In the genomic region with DNA sequence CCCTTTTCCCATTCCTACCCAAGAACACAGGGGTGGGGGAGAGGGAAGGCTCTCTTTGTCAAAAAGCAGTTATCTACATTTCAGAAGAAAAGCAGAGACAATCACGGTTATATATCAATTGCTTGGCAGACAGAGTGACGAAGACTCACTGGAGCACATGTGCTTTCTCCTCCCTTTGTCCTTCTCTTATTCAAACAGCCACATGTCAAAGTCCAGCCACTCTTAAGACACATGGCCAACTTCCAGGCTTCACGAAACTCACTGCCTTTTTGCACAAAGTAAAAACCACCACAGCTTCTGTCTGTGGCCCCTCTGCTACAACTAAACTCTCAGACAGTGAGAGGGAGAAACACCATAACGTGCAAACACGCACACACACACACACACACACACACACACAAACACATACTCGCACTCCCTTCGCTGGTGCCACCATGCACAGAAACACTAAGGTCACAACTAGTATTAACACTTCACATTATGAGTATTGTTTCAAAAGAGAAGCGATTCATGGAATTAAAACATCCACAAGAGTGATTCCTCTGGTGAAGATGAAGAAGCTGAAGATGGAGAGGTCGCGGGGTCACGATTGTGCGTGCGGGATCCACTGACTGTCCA, we compare ENCODE assay signal across 13 cellular contexts. TPM values are rescaled to one million over a fixed set of nuclear protein-coding genes. Genes with fewer than 3 reads are reported as not detected.
DNase-seq lines count a peak whose midpoint lies in the region; ATAC-seq and TF ChIP-seq lines count a peak whose summit lies in the region.
"Had no signal": no experiment of that assay in that cellular context is flagged by ENCODE, and none has a peak within 500 bp of the region (broad histone marks: within the 10 kb centered on the region; RNA-seq: fewer than 3 reads in every experiment).

No MANE protein-coding gene starts in this region.

- H3K27me3 ChIP-seq in right cardiac atrium (ENCODE audit: control insufficient read depth, insufficient read depth) (no peaks in the 10 kb centered on the region), stomach (no peaks in the 10 kb centered on the region), SJCRH30 (no peaks in the 10 kb centered on the region)
- H3K27me3 ChIP-seq: upper lobe of right lung had no signal

- H3K9me3 ChIP-seq in right cardiac atrium (ENCODE audit: control insufficient read depth, low read length), result no peaks in the 10 kb centered on the region
- no peaks in the 10 kb centered on the region for H3K9me3 ChIP-seq in stomach
- H3K9me3 ChIP-seq in SJCRH30 (replicated peaks), result no peaks in the 10 kb centered on the region
- H3K9me3 ChIP-seq: upper lobe of right lung had no signal

- ATAC-seq in activated naive CD4-positive, alpha-beta T cell treated with anti-CD3 and anti-CD28 coated beads, Interleukin-2, amount 50 U/mL, for 72 hours, result no peak
- ATAC-seq in right cardiac atrium, result peak; percentile 20 to 30
- ATAC-seq: esophagus mucosa, upper lobe of right lung had no signal

- no peak for TF ChIP-seq EP300 in stomach (IDR thresholded peaks at IDR 0.05)

- H3K4me3 ChIP-seq in right cardiac atrium (ENCODE audit: low read length) (no peak overlapping the region), stomach (no peak overlapping the region), SJCRH30 (no peak overlapping the region)
- H3K4me3 ChIP-seq: upper lobe of right lung had no signal

- TF ChIP-seq CTCF in stomach (IDR thresholded peaks at IDR 0.05), result no peak

- no peak for DNase-seq in activated naive CD4-positive, alpha-beta T cell treated with anti-CD3 and anti-CD28 coated beads, Interleukin-2, amount 50 U/mL, for 72 hours (ENCODE audit: low spot score in 2 of 2)
- no peak for DNase-seq in activated naive CD4-positive, alpha-beta T cell (lab: John Stamatoyannopoulos, UW)
- DNase-seq in right cardiac atrium (no peak), stomach (no peak), SJCRH30 (no peak), NCI-H187 treated with DMSO at 0.1 percent for 48 hours (lab: John Stamatoyannopoulos, UW) (no peak)
- DNase-seq: DMS53, HCEC 1CT, upper lobe of right lung had no signal

- H3K9me3 Mint-ChIP-seq in activated naive CD4-positive, alpha-beta T cell treated with anti-CD3 and anti-CD28 coated beads, Interleukin-2, amount 50 U/mL, for 72 hours, result no peaks in the 10 kb centered on the region
- H3K9me3 Mint-ChIP-seq: activated T-helper 2 cell treated with anti-CD3 and anti-CD28 coated beads, Interferon-gamma antibody, Interleukin-2, Interleukin-4, amounts not matched to agents 10 μg/mL and 5 μg/mL and 100 μg/mL, durations not matched to agents 14 hours and 24 hours and 36 hours; central memory CD8-positive, alpha-beta T cell had no signal

- H3K36me3 Mint-ChIP-seq in activated naive CD4-positive, alpha-beta T cell treated with anti-CD3 and anti-CD28 coated beads, Interleukin-2, amount 50 U/mL, for 72 hours, result peaks cover 0 to 4% of the 10 kb centered on the region in 2 donors

- intact Hi-C loops in right cardiac atrium (cut with DNase I), result no loop called here
- intact Hi-C loops in stomach (cut with DNase I; ENCODE audit: low total_unique reads), result no loop called here

- H3K27ac ChIP-seq in right cardiac atrium (ENCODE audit: low read length) (peak overlapping the region; percentile 37), stomach (peak overlapping the region; percentile 27 to 65 (median 56)), SJCRH30 (no peak overlapping the region)
- H3K27ac ChIP-seq: upper lobe of right lung had no signal

- peaks cover 4% of the 10 kb centered on the region for H3K4me1 ChIP-seq in right cardiac atrium (ENCODE audit: control insufficient read depth, insufficient read depth, low read length)
- H3K4me1 ChIP-seq in stomach, result peaks cover 0 to 16% (median 13%) of the 10 kb centered on the region in 4 donors
- H3K4me1 ChIP-seq in SJCRH30, result no peaks in the 10 kb centered on the region
- H3K4me1 ChIP-seq: upper lobe of right lung had no signal

- TF ChIP-seq POLR2A in stomach (IDR thresholded peaks at IDR 0.05), result no peak

- H3K27ac Mint-ChIP-seq in activated naive CD4-positive, alpha-beta T cell treated with anti-CD3 and anti-CD28 coated beads, Interleukin-2, amount 50 U/mL, for 72 hours, result peak overlapping the region; percentile 10 to 21
- H3K27ac Mint-ChIP-seq: activated T-helper 2 cell treated with anti-CD3 and anti-CD28 coated beads, Interferon-gamma antibody, Interleukin-2, Interleukin-4, amounts not matched to agents 10 μg/mL and 5 μg/mL and 100 μg/mL, durations not matched to agents 14 hours and 24 hours and 36 hours had no signal

- H3K36me3 ChIP-seq in stomach (peaks cover 17 to 75% (median 69%) of the 10 kb centered on the region in 4 donors), SJCRH30 (no peaks in the 10 kb centered on the region)

- 74% methylated on average over 13 of the region's 13 CpGs for WGBS in right cardiac atrium
- 60 to 71% (median 67%) methylated on average over 13 of the region's 13 CpGs for WGBS in stomach, 5 donors

RNA-seq across cellular contexts. Expression of a gene that starts 7.0 kb away (rescaled TPM):
- 10 to 100 TPM; 10.5 to 25.3 TPM for total RNA-seq in activated naive CD4-positive, alpha-beta T cell treated with anti-CD3 and anti-CD28 coated beads, Interleukin-2, amount 50 U/mL, for 72 hours
- total RNA-seq in right cardiac atrium (10 to 100 TPM; 11.5 to 15.4 (median 13.1) TPM), stomach (10 to 100 TPM in 3 of 5 donors, 1 to 10 TPM in 1, not detected in 1; 7.1 to 43.2 (median 13.5) TPM)
- polyA plus RNA-seq in right cardiac atrium (10.5 TPM), stomach (10 to 100 TPM; 11.3 to 14.5 (median 13.9) TPM)
- 6.7 and 9.9 TPM in 2 replicates for total RNA-seq in SJCRH30 (2014; rRNA removed; shearing (Covaris generic))

RNA-seq across cellular contexts. Expression of a gene that starts 16.0 kb away (rescaled TPM):
- not detected for total RNA-seq in activated naive CD4-positive, alpha-beta T cell treated with anti-CD3 and anti-CD28 coated beads, Interleukin-2, amount 50 U/mL, for 72 hours
- total RNA-seq in right cardiac atrium, result not detected
- not detected for polyA plus RNA-seq in right cardiac atrium
- not detected for total RNA-seq in stomach
- polyA plus RNA-seq in stomach, result not detected
- 1.0 TPM in 1 of 2 replicates, not detected in the other for total RNA-seq in SJCRH30 (2014; rRNA removed; shearing (Covaris generic))
- total RNA-seq: activated T-helper 2 cell treated with anti-CD3 and anti-CD28 coated beads, Interferon-gamma antibody, Interleukin-2, Interleukin-4, amounts not matched to agents 10 μg/mL and 5 μg/mL and 100 μg/mL, durations not matched to agents 14 hours and 24 hours and 36 hours; esophagus mucosa; upper lobe of right lung had no signal
- polyA plus RNA-seq: AG04450 had no signal

RNA-seq across cellular contexts. Expression of a gene that starts 20.3 kb away (rescaled TPM):
- total RNA-seq in activated naive CD4-positive, alpha-beta T cell treated with anti-CD3 and anti-CD28 coated beads, Interleukin-2, amount 50 U/mL, for 72 hours, result under 1 TPM; 0.23 to 0.54 TPM
- total RNA-seq in right cardiac atrium, result under 1 TPM in 3 of 4 donors, not detected in 1; 0.06 to 0.28 (median 0.14) TPM
- 0.14 TPM for polyA plus RNA-seq in right cardiac atrium
- not detected for total RNA-seq in stomach
- polyA plus RNA-seq in stomach, result not detected
- total RNA-seq in SJCRH30 (2014; rRNA removed; shearing (Covaris generic)), result 0.04 TPM in 1 of 2 replicates, not detected in the other
- total RNA-seq: esophagus mucosa had no signal

RNA-seq across cellular contexts. Expression of a gene that starts 46.5 kb away (rescaled TPM):
- 10 to 100 TPM; 44.5 to 45.7 TPM for total RNA-seq in activated naive CD4-positive, alpha-beta T cell treated with anti-CD3 and anti-CD28 coated beads, Interleukin-2, amount 50 U/mL, for 72 hours
- total RNA-seq in right cardiac atrium (10 to 100 TPM; 39.9 to 58.1 (median 53.8) TPM), stomach (100 to 1,000 TPM in 1 of 5 donors, 10 to 100 TPM in 4; 26.8 to 105 (median 69.2) TPM)
- polyA plus RNA-seq in right cardiac atrium (55.0 TPM), stomach (100 to 1,000 TPM in 2 of 3 donors, 10 to 100 TPM in 1; 67.0 to 225 (median 170) TPM)
- total RNA-seq in SJCRH30 (2014; rRNA removed; shearing (Covaris generic)), result 90.2 and 91.1 TPM in 2 replicates

Comparison
In these comparisons a context has a peak if more than half of its experiments do, and no peak if none do; other contexts are left out.
1. ATAC-seq: peak in right cardiac atrium (2 of 2); none in activated naive CD4-positive, alpha-beta T cell treated with anti-CD3 and anti-CD28 coated beads, Interleukin-2, amount 50 U/mL, for 72 hours (0 of 2).